1 cellular context compared by ENCODE assay signal in genomic region chr1:147223740-147224615, GRCh38.
TF ChIP-seq lines count a peak whose summit lies in the region.

No MANE protein-coding gene starts in this region.

TF ChIP-seq in IMR-90, 13 proteins besides CTCF, POLR2A, EP300 and RAD21:
- TF ChIP-seq, protein P1, sequence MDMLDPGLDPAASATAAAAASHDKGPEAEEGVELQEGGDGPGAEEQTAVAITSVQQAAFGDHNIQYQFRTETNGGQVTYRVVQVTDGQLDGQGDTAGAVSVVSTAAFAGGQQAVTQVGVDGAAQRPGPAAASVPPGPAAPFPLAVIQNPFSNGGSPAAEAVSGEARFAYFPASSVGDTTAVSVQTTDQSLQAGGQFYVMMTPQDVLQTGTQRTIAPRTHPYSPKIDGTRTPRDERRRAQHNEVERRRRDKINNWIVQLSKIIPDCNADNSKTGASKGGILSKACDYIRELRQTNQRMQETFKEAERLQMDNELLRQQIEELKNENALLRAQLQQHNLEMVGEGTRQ (IDR thresholded peaks at IDR 0.05; ENCODE audit: low read depth, low read length): no peak
- TF ChIP-seq RFX5 (IDR thresholded peaks at IDR 0.05; ENCODE audit: low read depth, low read length) (no peak), MXI1 (IDR thresholded peaks at IDR 0.05; ENCODE audit: borderline replicate concordance, low read depth, low read length) (no peak), FOS (IDR thresholded peaks at IDR 0.05; ENCODE audit: low read depth, low read length) (no peak)
